Comparison of ENCODE assay signal across 15 cellular contexts in genomic region chr18:11950824-11951223, GRCh38.
"Had no signal": no experiment of that assay in that cellular context is flagged by ENCODE, and none has a peak within 500 bp of the region (broad histone marks: within the 10 kb centered on the region; RNA-seq: fewer than 3 reads in every experiment).

No MANE protein-coding gene starts in this region.

- H3K36me3 ChIP-seq: adrenal gland, heart right ventricle, stomach had no signal

- H3K27ac ChIP-seq: adrenal gland, heart right ventricle had no signal

- H3K9me3 ChIP-seq: adrenal gland, stomach had no signal

- DNase-seq: activated B cell treated with CpG ODN at 0.5 μM for 24 hours; activated CD4-positive, alpha-beta T cell treated with anti-CD3 and anti-CD28 coated beads, Interleukin-2, amount 10 ng/mL, durations not matched to agents 7 days and 5 days; activated CD8-positive, alpha-beta memory T cell treated with anti-CD3 and anti-CD28 coated beads for 24 hours; activated naive CD4-positive, alpha-beta T cell treated with anti-CD3 and anti-CD28 coated beads, Interleukin-2, amount 50 U/mL, for 16 hours; adrenal gland; cortex of kidney; effector CD8-positive, alpha-beta T cell; foreskin melanocyte; heart right ventricle; mammary epithelial cell; stimulated activated CD4-positive, alpha-beta T cell treated with anti-CD3 and anti-CD28 coated beads, Interleukin-4, amount 100 ng/mL, for 4 hours; stomach had no signal

- H3K27me3 ChIP-seq: adrenal gland, heart right ventricle, stomach had no signal

- ATAC-seq: activated T-helper 17 cell treated with anti-CD3 and anti-CD28 coated beads, Interleukin-2, amount 50 U/mL, for 72 hours; heart right ventricle; left lobe of liver; natural killer cell treated with Interleukin-12 subunit alpha and Interleukin-12 subunit beta and Interleukin-15 and Interleukin-18, amount 100 ng/mL, for 72 hours had no signal

- H3K4me3 ChIP-seq: adrenal gland, heart right ventricle, stomach had no signal
